ENCODE assay signal across 12 cellular contexts in the genomic region with DNA sequence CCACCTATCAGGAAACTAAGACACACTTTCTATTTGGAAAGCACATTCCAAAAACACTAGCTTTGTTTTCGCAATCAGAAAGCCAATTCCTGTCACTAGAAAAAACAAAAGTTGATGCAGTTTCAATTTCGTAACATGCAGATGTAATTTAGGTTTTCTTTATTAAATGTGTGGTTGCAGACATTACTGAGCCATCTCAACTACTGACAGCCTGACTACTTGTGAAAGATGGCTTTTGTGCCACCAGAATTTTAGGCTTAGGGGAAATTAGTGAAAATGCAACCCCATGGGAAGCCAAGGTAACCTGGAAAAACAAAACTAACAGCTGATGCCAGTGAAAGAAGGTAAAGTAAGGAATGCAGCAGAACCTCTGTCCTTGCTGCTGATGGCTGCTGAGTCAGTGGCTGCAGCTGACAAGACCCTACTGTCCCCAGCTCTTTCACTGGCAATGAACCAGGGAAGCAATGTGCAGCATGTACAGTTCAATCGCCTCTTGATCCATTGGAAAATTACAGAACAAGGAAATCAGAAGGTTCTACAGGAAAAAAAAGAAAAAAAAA. TPM values are rescaled to one million over a fixed set of nuclear protein-coding genes. Genes with fewer than 3 reads are reported as not detected.
DNase-seq lines count a peak whose midpoint lies in the region; ATAC-seq and TF ChIP-seq lines count a peak whose summit lies in the region.
"Had no signal": no experiment of that assay in that cellular context is flagged by ENCODE, and none has a peak within 500 bp of the region (broad histone marks: within the 10 kb centered on the region; RNA-seq: fewer than 3 reads in every experiment).

No MANE protein-coding gene starts in this region.

- no TSS peak for BruUV-seq in IMR-90 (replicated peaks; lab: Mats Ljungman, UMichigan)

- H3K56ac ChIP-seq in IMR-90 (ENCODE audit: extremely low read depth, insufficient read depth, low read length): peak overlapping the region; percentile 44

- CTCF ChIA-PET in IMR-90 (lab: Yijun Ruan, JAX): interaction anchor here (0.9 to 1.2 kb wide), 2 partner anchors 18 to 109 kb away, joined by 3 read pairs; no protein-coding TSS in a partner anchor

- TF ChIP-seq CTCF in IMR-90 (conservative IDR thresholded peaks at IDR 0.05; ENCODE audit: low read depth, low read length): no peak

- POLR2A ChIA-PET in IMR-90 (lab: Charles Lee; ENCODE audit: unreplicated experiment): interaction anchor here (0.7 kb wide), 1 partner anchor 9 kb away, joined by 8 read pairs; no protein-coding TSS in a partner anchor

- no peak for TF ChIP-seq POLR2A in IMR-90 (IDR thresholded peaks at IDR 0.05; ENCODE audit: low read depth, low read length)

- H3K4ac ChIP-seq in IMR-90 (ENCODE audit: low read depth, low read length): peak overlapping the region; percentile 95

- H3K9me1 ChIP-seq in IMR-90 (ENCODE audit: insufficient read depth, low read length): peaks cover 13% of the 10 kb centered on the region

- no peak overlapping the region for H2AK9ac ChIP-seq in IMR-90 (replicated peaks; ENCODE audit: low read depth, low read length, poor library complexity)

- in situ Hi-C loops in IMR-90 (cut with MboI; ENCODE audit: low sequenced_read_pairs): no loop called here

- peak overlapping the region; percentile 86 for H4K91ac ChIP-seq in IMR-90 (ENCODE audit: insufficient read depth, low read depth, low read length)

- DNase-seq in IMR-90 (peak; percentile 50), amniotic epithelial cell (ENCODE audit: low read depth) (peak; percentile 70), inferior parietal cortex (ENCODE audit: extremely low spot score) (peak; percentile 50), superior temporal gyrus (ENCODE audit: extremely low spot score) (peak; percentile 68), NCI-H1105 treated with DMSO at 0.1 percent for 48 hours (lab: John Stamatoyannopoulos, UW) (no peak)
- DNase-seq: activated CD4-positive, alpha-beta T cell treated with anti-CD3 and anti-CD28 coated beads for 48 hours; aorta; NCI-H774; sigmoid colon; stimulated activated naive CD8-positive, alpha-beta T cell treated with anti-CD3 and anti-CD28 coated beads, Interleukin-15, Interleukin-2, amounts not matched to agents 100 U/mL and 50 U/mL, for 24 hours had no signal

- no peak for TF ChIP-seq RAD21 in IMR-90 (IDR thresholded peaks at IDR 0.05; ENCODE audit: low read length)

- H2BK5ac ChIP-seq in IMR-90 (ENCODE audit: low read depth, low read length, poor library complexity, severe bottlenecking): peak overlapping the region; percentile 96

- H2BK15ac ChIP-seq in IMR-90 (ENCODE audit: low read depth, low read length): peak overlapping the region; percentile 51; the same call in 2 of the 3 replicates

- H3K18ac ChIP-seq in IMR-90 (ENCODE audit: low read depth, low read length): peak overlapping the region; percentile 97; the same call in 1 of the 2 replicates

- peak overlapping the region; percentile 59 to 75 for H4K8ac ChIP-seq in IMR-90 (ENCODE audit: low read depth in 2 of 2, low read length in 2 of 2)

- peak overlapping the region; percentile 91 for H2BK20ac ChIP-seq in IMR-90 (ENCODE audit: low read depth, low read length)

- dilution Hi-C loops in IMR-90 (cut with HindIII; ENCODE audit: low sequenced_read_pairs, unreplicated experiment): no loop called here

- H2AFZ ChIP-seq in IMR-90 (replicated peaks; ENCODE audit: low read length, poor library complexity): no peak overlapping the region

- H3K4me1 ChIP-seq in IMR-90 (ENCODE audit: control insufficient read depth, insufficient read depth, low read length): peaks cover 24% of the 10 kb centered on the region

- no peak overlapping the region; the same call in 1 of the 2 replicates for H3K4me3 ChIP-seq in IMR-90 (ENCODE audit: insufficient read depth, low read depth, low read length)
- H3K4me3 ChIP-seq: sigmoid colon had no signal

- peaks cover 38 to 54% of the 10 kb centered on the region in 2 experiments for H3K79me1 ChIP-seq in IMR-90 (ENCODE audit: low read depth in 1 of 2, low read length in 2 of 2)

- no CpG with 5 or more reads among the region's 3 CpGs for WGBS in IMR-90 (ENCODE audit: extremely low coverage in 2 of 2, insufficient read length in 1 of 2), 2 experiments

- peak overlapping the region; percentile 88 for H3K23ac ChIP-seq in IMR-90 (ENCODE audit: low read depth, low read length)

- H3K36me3 ChIP-seq in IMR-90 (ENCODE audit: control insufficient read depth, insufficient read depth, low read length): peaks cover 14% of the 10 kb centered on the region

- peak overlapping the region; percentile 96 for H3K27ac ChIP-seq in IMR-90 (ENCODE audit: insufficient read depth, low read length)

- H4K20me1 ChIP-seq in IMR-90 (ENCODE audit: insufficient read depth, low read length): no peaks in the 10 kb centered on the region

- intact Hi-C loops in IMR-90 (cut with micrococcal nuclease): no loop called here

- ATAC-seq in IMR-90 (ENCODE audit: low read depth): no peak
- no peak for ATAC-seq in HG03354 (IDR thresholded peaks at IDR 0.05; ENCODE audit: poor library complexity, severe bottlenecking, unreplicated experiment)
- no peak for ATAC-seq in HG03460 (IDR thresholded peaks at IDR 0.05; ENCODE audit: unreplicated experiment)
- ATAC-seq: stimulated activated naive CD8-positive, alpha-beta T cell treated with anti-CD3 and anti-CD28 coated beads, Interleukin-15, Interleukin-2, amounts not matched to agents 100 U/mL and 50 U/mL, for 24 hours had no signal

- H3K9me3 ChIP-seq in IMR-90 (ENCODE audit: control insufficient read depth, insufficient read depth, low read length): no peaks in the 10 kb centered on the region
- H3K9me3 ChIP-seq: sigmoid colon had no signal

- peak overlapping the region; percentile 93 for H3K4me2 ChIP-seq in IMR-90 (ENCODE audit: low read depth, low read length)

- peak overlapping the region; percentile 46; the same call in 1 of the 2 replicates for H3K9ac ChIP-seq in IMR-90 (ENCODE audit: low read depth, low read length)

- peak overlapping the region; percentile 93 for H2AK5ac ChIP-seq in IMR-90 (ENCODE audit: low read depth, low read length)

- peak overlapping the region; percentile 77 for H4K5ac ChIP-seq in IMR-90 (ENCODE audit: low read depth, low read length)

- peak overlapping the region; percentile 90 for H2BK120ac ChIP-seq in IMR-90 (ENCODE audit: low read depth, low read length)

- H3K27me3 ChIP-seq in IMR-90 (ENCODE audit: control insufficient read depth, insufficient read depth, low read length): no peaks in the 10 kb centered on the region
- H3K27me3 ChIP-seq: sigmoid colon had no signal

- peak overlapping the region; percentile 84 for H3K14ac ChIP-seq in IMR-90 (replicated peaks; ENCODE audit: low read depth, low read length)

TF ChIP-seq in IMR-90, 13 proteins besides CTCF, POLR2A, EP300 and RAD21:
- TF ChIP-seq MAFK (IDR thresholded peaks at IDR 0.05; ENCODE audit: low read depth, low read length): no peak
- TF ChIP-seq MAZ (IDR thresholded peaks at IDR 0.05; ENCODE audit: borderline replicate concordance, low read depth, low read length): no peak
- no peak for TF ChIP-seq SMC3 (IDR thresholded peaks at IDR 0.05; ENCODE audit: low read depth, low read length)
- peak; percentile 89 for TF ChIP-seq CEBPB (IDR thresholded peaks at IDR 0.05; ENCODE audit: low read depth, low read length)
- TF ChIP-seq MXI1 (IDR thresholded peaks at IDR 0.05; ENCODE audit: borderline replicate concordance, low read depth, low read length): no peak
- TF ChIP-seq RFX5 (IDR thresholded peaks at IDR 0.05; ENCODE audit: low read depth, low read length): no peak
- no peak for TF ChIP-seq BHLHE40 (IDR thresholded peaks at IDR 0.05; ENCODE audit: low read depth, low read length)
- TF ChIP-seq USF2 (IDR thresholded peaks at IDR 0.05; ENCODE audit: low read depth, low read length): no peak

RNA-seq across cellular contexts. Expression of gene FEZ2, which starts 34.9 kb away (rescaled TPM):
- 19.4 and 43.3 TPM in 2 replicates for total RNA-seq in IMR-90 (2012; rRNA removed)
- polyA plus RNA-seq in IMR-90 (2012; rRNA removed): 31.6 and 32.4 TPM in 2 replicates
- polyA plus RNA-seq in IMR-90 (2012; cell fraction: cytosol; rRNA removed): 5.2 and 11.4 TPM in 2 replicates
- polyA plus RNA-seq in IMR-90 (2012; cell fraction: nucleus; rRNA removed; ENCODE audit: low replicate concordance): 1.9 and 13.6 TPM in 2 replicates
